1 cellular context compared by ENCODE assay signal in the genomic region with DNA sequence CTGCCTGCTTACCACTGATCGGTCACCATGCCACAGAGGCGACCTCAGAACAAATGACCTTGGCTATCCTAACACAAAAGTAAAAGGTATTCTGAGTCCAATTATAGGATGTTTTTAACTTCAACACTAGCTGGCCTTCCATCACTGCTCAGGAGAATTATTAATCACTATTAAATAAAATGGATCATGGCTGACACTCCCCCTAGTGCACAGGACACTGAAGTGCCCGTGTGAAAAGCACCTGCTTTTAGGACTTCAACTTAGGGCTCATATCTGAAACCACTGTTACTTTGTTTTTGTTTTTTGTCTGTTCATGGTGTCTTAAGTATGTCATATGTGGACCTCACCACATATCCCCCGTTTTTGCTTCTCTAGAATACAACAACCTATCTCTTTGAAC.
TF ChIP-seq lines count a peak whose summit lies in the region.

No MANE protein-coding gene starts in this region.

TF ChIP-seq in K562, 482 proteins besides CTCF, POLR2A, EP300 and RAD21 (continued from another document):
- TF ChIP-seq NR4A1 (CRISPR knock-in tag; IDR thresholded peaks at IDR 0.05): no peak
- no peak for TF ChIP-seq NR4A1 (tag; IDR thresholded peaks at IDR 0.05)
- no peak for TF ChIP-seq PHF21A (IDR thresholded peaks at IDR 0.05; ENCODE audit: borderline replicate concordance, low read depth)
- no peak for TF ChIP-seq SAFB2 (IDR thresholded peaks at IDR 0.05; ENCODE audit: borderline replicate concordance, low read depth, low read length, severe bottlenecking)
- TF ChIP-seq C11orf30 (IDR thresholded peaks at IDR 0.05; ENCODE audit: low read depth): no peak
- TF ChIP-seq CHD1 (IDR thresholded peaks at IDR 0.05; ENCODE audit: low read length): no peak
